ENCODE assay signal across 8 cellular contexts in genomic region chr18:2086439-2086838, GRCh38.
"Had no signal": no experiment of that assay in that cellular context is flagged by ENCODE, and none has a peak within 500 bp of the region (broad histone marks: within the 10 kb centered on the region; RNA-seq: fewer than 3 reads in every experiment).

No MANE protein-coding gene starts in this region.

- H3K27ac ChIP-seq: GM23248 had no signal

- H3K9ac ChIP-seq: GM23248 had no signal

- H2AFZ ChIP-seq: GM23248 had no signal

- H3K9me3 ChIP-seq: HAP-1 had no signal

- DNase-seq: GM23248, GOT3, H7, HFFc6 had no signal

- FAIRE-seq: HTR-8/SVneo had no signal

- H3K36me3 Mint-ChIP-seq: IgD-negative memory B cell had no signal

- H3K27ac Mint-ChIP-seq: HFFc6, IgD-negative memory B cell had no signal

- H3K4me3 Mint-ChIP-seq: HFFc6, IgD-negative memory B cell had no signal

- H3K27me3 Mint-ChIP-seq: IgD-negative memory B cell had no signal

- ATAC-seq: HCT116 had no signal

- H3K4me1 ChIP-seq: HAP-1 had no signal

- H3K9me3 Mint-ChIP-seq: HFFc6, IgD-negative memory B cell had no signal

- H3K4me3 ChIP-seq: GM23248, HAP-1 had no signal

- H3K36me3 ChIP-seq: HAP-1 had no signal
